Comparison of ENCODE assay signal across 20 cellular contexts in the genomic region with DNA sequence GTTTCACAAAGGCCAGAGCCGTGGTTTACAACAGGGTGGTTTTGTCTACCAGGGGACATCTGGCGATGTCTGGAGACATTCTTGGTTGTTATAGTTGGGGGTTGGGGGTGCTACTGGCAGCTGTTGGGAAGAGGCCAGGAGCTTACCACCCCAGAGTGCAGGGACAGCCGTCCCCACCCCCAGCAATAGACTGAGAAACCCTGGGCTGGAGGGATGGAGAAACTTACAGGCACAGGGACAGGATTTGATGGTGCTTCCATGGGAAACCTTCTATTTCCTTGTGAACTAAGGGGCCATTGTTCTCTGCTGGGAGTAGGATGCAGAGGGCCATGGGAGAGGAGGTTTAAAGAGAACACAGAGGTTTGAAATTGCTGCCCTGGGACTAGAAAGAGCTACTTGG. TPM values are rescaled to one million over a fixed set of nuclear protein-coding genes. Genes with fewer than 3 reads are reported as not detected.
DNase-seq lines count a peak whose midpoint lies in the region; ATAC-seq lines count a peak whose summit lies in the region.
"Had no signal": no experiment of that assay in that cellular context is flagged by ENCODE, and none has a peak within 500 bp of the region (broad histone marks: within the 10 kb centered on the region; RNA-seq: fewer than 3 reads in every experiment).

No MANE protein-coding gene starts in this region.

- H3K36me3 ChIP-seq in neuronal stem cell (replicated peaks in 1 of 2; ENCODE audit: control insufficient read depth in 2 of 2, insufficient read depth in 2 of 2, low read length in 2 of 2) = peaks cover 0 to 4% of the 10 kb centered on the region in 2 donors

- no peak overlapping the region for H2BK5ac ChIP-seq in neuronal stem cell (ENCODE audit: low read length)

- H3K18ac ChIP-seq in neuronal stem cell (ENCODE audit: low read length) = peak overlapping the region; percentile 15

- H3K4me2 ChIP-seq in neuronal stem cell (ENCODE audit: insufficient read depth, low read length, poor library complexity, severe bottlenecking) = no peak overlapping the region

- H3K4me1 Mint-ChIP-seq in T-helper 17 cell = peaks cover 7% of the 10 kb centered on the region

- H3K4me3 ChIP-seq in neuronal stem cell (ENCODE audit: low read length in 2 of 2) = no peak overlapping the region
- H3K4me3 ChIP-seq: testis had no signal

- no peak overlapping the region for H3K14ac ChIP-seq in neuronal stem cell (ENCODE audit: low read length)

- no peaks in the 10 kb centered on the region for H3K27me3 ChIP-seq in neuronal stem cell (ENCODE audit: control insufficient read depth in 3 of 3, insufficient read depth in 3 of 3, low read depth in 1 of 3, low read length in 3 of 3)
- H3K27me3 ChIP-seq: brain microvascular endothelial cell, testis had no signal

- H3K27ac Mint-ChIP-seq in T-helper 17 cell = peak overlapping the region; percentile 45

- H3K4me1 ChIP-seq in neuronal stem cell (ENCODE audit: control insufficient read depth in 2 of 2, insufficient read depth in 1 of 2, low read depth in 1 of 2, low read length in 2 of 2) = peaks cover 11 to 12% of the 10 kb centered on the region in 2 donors
- H3K4me1 ChIP-seq: testis had no signal

- no CpG with 5 or more reads among the region's 3 CpGs for WGBS in neuronal stem cell (ENCODE audit: extremely low coverage in 2 of 2, insufficient read length in 2 of 2, insufficient replicate concordance in 1 of 2), 2 donors

- H3K23ac ChIP-seq in neuronal stem cell (ENCODE audit: low read depth, low read length, poor library complexity) = no peak overlapping the region

- ATAC-seq in T-helper 17 cell (no peak), GM19463 (IDR thresholded peaks at IDR 0.05; ENCODE audit: unreplicated experiment) (no peak), HG03175 (IDR thresholded peaks at IDR 0.05; ENCODE audit: unreplicated experiment) (no peak)
- ATAC-seq: activated T-helper 17 cell treated with anti-CD3 and anti-CD28 coated beads, Interleukin-2, amount 50 U/mL, for 72 hours; Right ventricle myocardium inferior had no signal

- no peak overlapping the region for H4K91ac ChIP-seq in neuronal stem cell (ENCODE audit: low read depth, low read length, poor library complexity)

- H3K79me1 ChIP-seq in neuronal stem cell (ENCODE audit: low read depth, low read length) = no peaks in the 10 kb centered on the region

- no peak overlapping the region for H2BK15ac ChIP-seq in neuronal stem cell (ENCODE audit: low read length)

- peak; percentile 58 for DNase-seq in Ammon's horn (ENCODE audit: low spot score)
- no peak for DNase-seq in T-helper 17 cell
- peak; percentile 57 for DNase-seq in foreskin melanocyte
- DNase-seq in neuronal stem cell (ENCODE audit: low spot score) = no peak
- DNase-seq in GOT3 (lab: John Stamatoyannopoulos, UW) = no peak
- no peak for DNase-seq in NCI-H2227 treated with DMSO at 0.1 percent for 48 hours (lab: John Stamatoyannopoulos, UW)
- DNase-seq: ACHN; activated CD4-positive, alpha-beta T cell treated with anti-CD3 and anti-CD28 coated beads for 48 hours; brain microvascular endothelial cell; erythroblast; mesenchymal stem cell; NCI-H1436 treated with DMSO at 0.1 percent for 48 hours; NCI-H2171; NCI-H526; stimulated activated CD8-positive, alpha-beta memory T cell treated with anti-CD3 and anti-CD28 coated beads, Interleukin-4, amount 100 ng/mL, for 48 hours; testis had no signal

- H2AK5ac ChIP-seq in neuronal stem cell (ENCODE audit: low read depth, low read length) = no peak overlapping the region

- H4K8ac ChIP-seq in neuronal stem cell (ENCODE audit: low read depth, low read length) = peak overlapping the region; percentile 44

- peak overlapping the region; percentile 77 for H2AFZ ChIP-seq in neuronal stem cell (ENCODE audit: low read length)

- no peak overlapping the region for H2BK12ac ChIP-seq in neuronal stem cell (ENCODE audit: low read length)

- H3K9ac ChIP-seq in neuronal stem cell (ENCODE audit: low read depth, low read length, poor library complexity) = no peak overlapping the region

- H3K27me3 Mint-ChIP-seq in T-helper 17 cell = no peaks in the 10 kb centered on the region
- H3K27me3 Mint-ChIP-seq: activated T-helper 17 cell treated with anti-CD3 and anti-CD28 coated beads, Interleukin-2, amount 50 U/mL, for 72 hours had no signal

- peak overlapping the region; percentile 55 for H3K27ac ChIP-seq in neuronal stem cell (replicated peaks; ENCODE audit: low read length)
- H3K27ac ChIP-seq: brain microvascular endothelial cell, testis had no signal

- H3K4ac ChIP-seq in neuronal stem cell (ENCODE audit: low read length) = no peak overlapping the region

- H3K4me3 Mint-ChIP-seq in T-helper 17 cell = no peak overlapping the region
- H3K4me3 Mint-ChIP-seq: activated T-helper 17 cell treated with anti-CD3 and anti-CD28 coated beads, Interleukin-2, amount 50 U/mL, for 72 hours had no signal

- H2BK120ac ChIP-seq in neuronal stem cell (ENCODE audit: low read depth, low read length) = no peak overlapping the region

- no peaks in the 10 kb centered on the region for H3K9me3 ChIP-seq in T-helper 17 cell (ENCODE audit: control insufficient read depth, low read length, poor library complexity, severe bottlenecking)
- H3K9me3 ChIP-seq in neuronal stem cell (replicated peaks in 1 of 2; ENCODE audit: control insufficient read depth in 2 of 2, insufficient read depth in 1 of 2, low read depth in 1 of 2, low read length in 2 of 2) = no peaks in the 10 kb centered on the region
- H3K9me3 ChIP-seq: testis had no signal

- H3K36me3 Mint-ChIP-seq in T-helper 17 cell (ENCODE audit: low read depth) = peaks cover 8% of the 10 kb centered on the region

RNA-seq across cellular contexts. Expression of a gene that starts 10.9 kb away (rescaled TPM):
- total RNA-seq in T-helper 17 cell = 10 to 100 TPM; 12.7 to 17.9 TPM
- 8.7 TPM for polyA plus RNA-seq in neuronal stem cell (2013, experiment 1 of 2)
- 8.8 TPM for polyA plus RNA-seq in neuronal stem cell (2013, experiment 2 of 2)

RNA-seq across cellular contexts. Expression of a gene that starts 12.9 kb away (rescaled TPM):
- total RNA-seq in T-helper 17 cell = 100 to 1,000 TPM in 1 of 2 donors, 10 to 100 TPM in 1; 92.5 to 109 TPM
- polyA plus RNA-seq in neuronal stem cell (2013, experiment 1 of 2) = 296 TPM
- 293 TPM for polyA plus RNA-seq in neuronal stem cell (2013, experiment 2 of 2)

RNA-seq across cellular contexts. Expression of a gene that starts 43.0 kb away (rescaled TPM):
- total RNA-seq in T-helper 17 cell = not detected
- 32.4 TPM for polyA plus RNA-seq in neuronal stem cell (2013, experiment 1 of 2)
- 33.1 TPM for polyA plus RNA-seq in neuronal stem cell (2013, experiment 2 of 2)
- total RNA-seq: activated T-helper 17 cell treated with anti-CD3 and anti-CD28 coated beads, Interleukin-2, amount 50 U/mL, for 72 hours had no signal

Comparison
In these comparisons a context has a peak if more than half of its experiments do, and no peak if none do; other contexts are left out.
1. DNase-seq: peak in Ammon's horn (single experiment) and foreskin melanocyte (single experiment); none in T-helper 17 cell (0 of 3), neuronal stem cell (single experiment), GOT3 (single experiment) and NCI-H2227 treated with DMSO at 0.1 percent for 48 hours (single experiment).